ENCODE assay signal across 26 cellular contexts in the genomic region with DNA sequence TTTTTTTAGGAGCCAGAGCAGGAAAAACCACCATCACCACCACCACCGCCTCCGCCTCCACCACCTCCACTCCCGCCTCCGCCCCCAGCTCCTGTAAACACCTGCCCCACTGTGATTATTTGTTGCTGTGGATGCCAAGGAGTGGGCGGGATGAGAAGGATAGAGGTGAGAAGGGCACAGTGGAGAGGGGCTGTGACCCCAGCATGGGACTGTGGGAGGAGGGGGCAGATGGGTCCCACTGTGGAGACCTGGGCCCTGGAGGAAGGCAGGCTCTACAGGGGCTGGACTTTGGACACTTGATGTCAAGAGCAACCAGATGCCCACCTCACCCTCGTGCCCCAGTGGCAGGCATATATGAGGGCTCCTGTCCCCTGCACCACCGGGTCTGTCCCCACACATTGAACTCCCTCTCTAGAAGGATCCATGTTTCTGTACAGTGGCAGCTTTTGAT. TPM values are rescaled to one million over a fixed set of nuclear protein-coding genes. Genes with fewer than 3 reads are reported as not detected.
"Had no signal": no experiment of that assay in that cellular context is flagged by ENCODE, and none has a peak within 500 bp of the region (broad histone marks: within the 10 kb centered on the region; RNA-seq: fewer than 3 reads in every experiment).

No MANE protein-coding gene starts in this region.

- H3K4me1 ChIP-seq: colonic mucosa, neural progenitor cell, pancreas, upper lobe of left lung had no signal

- H3K4me1 Mint-ChIP-seq: activated naive CD8-positive, alpha-beta T cell treated with anti-CD3 and anti-CD28 coated beads, Interleukin-2, amount 50 U/mL, for 24 hours; central memory CD8-positive, alpha-beta T cell; memory B cell; neural progenitor cell; stimulated activated memory B cell treated with anti-CD40 and anti-IgM and Interleukin-4, amounts not matched to agents 10 μg/mL and 1 μg/mL and 100 μg/mL, for 72 hours had no signal

- H3K27me3 Mint-ChIP-seq: activated CD8-positive, alpha-beta T cell treated with anti-CD3 and anti-CD28 coated beads for 36 hours; activated naive CD8-positive, alpha-beta T cell treated with anti-CD3 and anti-CD28 coated beads, Interleukin-2, amount 50 U/mL, for 24 hours; central memory CD8-positive, alpha-beta T cell had no signal

- H3K27me3 ChIP-seq: colonic mucosa, neural progenitor cell, pancreas, upper lobe of left lung had no signal

- H3K9me3 Mint-ChIP-seq: activated CD8-positive, alpha-beta T cell treated with anti-CD3 and anti-CD28 coated beads for 36 hours; activated naive CD4-positive, alpha-beta T cell treated with anti-CD3 and anti-CD28 coated beads for 36 hours; activated naive CD8-positive, alpha-beta T cell treated with anti-CD3 and anti-CD28 coated beads, Interleukin-2, amount 50 U/mL, for 24 hours; activated T-helper 2 cell treated with anti-CD3 and anti-CD28 coated beads, Interferon-gamma antibody, Interleukin-2, Interleukin-4, amounts not matched to agents 10 μg/mL and 5 μg/mL and 100 μg/mL, durations not matched to agents 14 hours and 24 hours and 36 hours; central memory CD8-positive, alpha-beta T cell; memory B cell; naive thymus-derived CD4-positive, alpha-beta T cell; neural progenitor cell; stimulated activated memory B cell treated with anti-CD40 and anti-IgM and Interleukin-4, amounts not matched to agents 10 μg/mL and 1 μg/mL and 100 μg/mL, for 72 hours; WTC11 had no signal

- H3K4me2 ChIP-seq: neural progenitor cell, SK-N-SH had no signal

- DNase-seq: activated CD4-positive, alpha-beta T cell treated with anti-CD3 and anti-CD28 coated beads for 4 hours; activated CD8-positive, alpha-beta T cell treated with anti-CD3 and anti-CD28 coated beads for 36 hours; activated naive CD4-positive, alpha-beta T cell treated with anti-CD3 and anti-CD28 coated beads for 36 hours; activated naive CD8-positive, alpha-beta T cell treated with anti-CD3 and anti-CD28 coated beads, Interleukin-2, amount 50 U/mL, for 24 hours; activated T-cell treated with anti-CD3 and anti-CD28 coated beads, Interleukin-2, amount 50 U/mL, for 1 hour; brain microvascular endothelial cell; colonic mucosa; erythroblast; left ventricle myocardium superior; naive thymus-derived CD4-positive, alpha-beta T cell; SK-N-SH; stimulated activated CD4-positive, alpha-beta T cell treated with anti-CD3 and anti-CD28 coated beads, Interleukin-4, amount 100 ng/mL, for 4 hours; upper lobe of left lung had no signal

- H3K27ac ChIP-seq: brain microvascular endothelial cell, colonic mucosa, neural progenitor cell, pancreas, upper lobe of left lung had no signal

- FAIRE-seq: frontal cortex, keratinocyte, pancreas had no signal

- H3K9me3 ChIP-seq: colonic mucosa, pancreas, SK-N-SH, upper lobe of left lung had no signal

- H3K4me3 Mint-ChIP-seq: activated CD8-positive, alpha-beta T cell treated with anti-CD3 and anti-CD28 coated beads for 36 hours; activated naive CD4-positive, alpha-beta T cell treated with anti-CD3 and anti-CD28 coated beads for 36 hours; activated naive CD8-positive, alpha-beta T cell treated with anti-CD3 and anti-CD28 coated beads, Interleukin-2, amount 50 U/mL, for 24 hours; central memory CD8-positive, alpha-beta T cell; memory B cell; naive thymus-derived CD4-positive, alpha-beta T cell; neural progenitor cell; stimulated activated memory B cell treated with anti-CD40 and anti-IgM and Interleukin-4, amounts not matched to agents 10 μg/mL and 1 μg/mL and 100 μg/mL, for 72 hours; WTC11 had no signal

- H3K36me3 ChIP-seq: brain microvascular endothelial cell, colonic mucosa, neural progenitor cell, pancreas, upper lobe of left lung had no signal

- H3K9ac ChIP-seq: neural progenitor cell, SK-N-SH had no signal

- H3K4me3 ChIP-seq: colonic mucosa, neural progenitor cell, pancreas, upper lobe of left lung had no signal

- ATAC-seq: activated CD8-positive, alpha-beta T cell treated with anti-CD3 and anti-CD28 coated beads for 36 hours; activated naive CD8-positive, alpha-beta T cell treated with anti-CD3 and anti-CD28 coated beads, Interleukin-2, amount 50 U/mL, for 24 hours; left ventricle myocardium superior; naive thymus-derived CD4-positive, alpha-beta T cell; pancreas; sciatic nerve; stimulated activated memory B cell treated with anti-CD40 and anti-IgM and Interleukin-4, amounts not matched to agents 10 μg/mL and 1 μg/mL and 100 μg/mL, for 72 hours; WTC11 had no signal

- H3K36me3 Mint-ChIP-seq: memory B cell; naive thymus-derived CD4-positive, alpha-beta T cell; neural progenitor cell; stimulated activated memory B cell treated with anti-CD40 and anti-IgM and Interleukin-4, amounts not matched to agents 10 μg/mL and 1 μg/mL and 100 μg/mL, for 72 hours; WTC11 had no signal

- H3K27ac Mint-ChIP-seq: activated CD8-positive, alpha-beta T cell treated with anti-CD3 and anti-CD28 coated beads for 36 hours; activated naive CD4-positive, alpha-beta T cell treated with anti-CD3 and anti-CD28 coated beads for 36 hours; activated naive CD8-positive, alpha-beta T cell treated with anti-CD3 and anti-CD28 coated beads, Interleukin-2, amount 50 U/mL, for 24 hours; activated T-helper 2 cell treated with anti-CD3 and anti-CD28 coated beads, Interferon-gamma antibody, Interleukin-2, Interleukin-4, amounts not matched to agents 10 μg/mL and 5 μg/mL and 100 μg/mL, durations not matched to agents 14 hours and 24 hours and 36 hours; memory B cell; naive thymus-derived CD4-positive, alpha-beta T cell; neural progenitor cell; stimulated activated memory B cell treated with anti-CD40 and anti-IgM and Interleukin-4, amounts not matched to agents 10 μg/mL and 1 μg/mL and 100 μg/mL, for 72 hours; WTC11 had no signal

- H2AFZ ChIP-seq: neural progenitor cell had no signal

RNA-seq across cellular contexts. Expression of gene ANTXRL, which starts 24.7 kb away (rescaled TPM):
- total RNA-seq: activated CD8-positive, alpha-beta T cell treated with anti-CD3 and anti-CD28 coated beads for 36 hours; activated naive CD4-positive, alpha-beta T cell treated with anti-CD3 and anti-CD28 coated beads for 36 hours; activated T-helper 2 cell treated with anti-CD3 and anti-CD28 coated beads, Interferon-gamma antibody, Interleukin-2, Interleukin-4, amounts not matched to agents 10 μg/mL and 5 μg/mL and 100 μg/mL, durations not matched to agents 14 hours and 24 hours and 36 hours; colonic mucosa; frontal cortex; left ventricle myocardium superior; mucosa of gallbladder; pancreas; sciatic nerve; subcutaneous adipose tissue; upper lobe of left lung; WTC11 had no signal
- polyA plus RNA-seq: aorta; keratinocyte; naive thymus-derived CD4-positive, alpha-beta T cell; SK-N-SH had no signal
